In the genomic region with DNA sequence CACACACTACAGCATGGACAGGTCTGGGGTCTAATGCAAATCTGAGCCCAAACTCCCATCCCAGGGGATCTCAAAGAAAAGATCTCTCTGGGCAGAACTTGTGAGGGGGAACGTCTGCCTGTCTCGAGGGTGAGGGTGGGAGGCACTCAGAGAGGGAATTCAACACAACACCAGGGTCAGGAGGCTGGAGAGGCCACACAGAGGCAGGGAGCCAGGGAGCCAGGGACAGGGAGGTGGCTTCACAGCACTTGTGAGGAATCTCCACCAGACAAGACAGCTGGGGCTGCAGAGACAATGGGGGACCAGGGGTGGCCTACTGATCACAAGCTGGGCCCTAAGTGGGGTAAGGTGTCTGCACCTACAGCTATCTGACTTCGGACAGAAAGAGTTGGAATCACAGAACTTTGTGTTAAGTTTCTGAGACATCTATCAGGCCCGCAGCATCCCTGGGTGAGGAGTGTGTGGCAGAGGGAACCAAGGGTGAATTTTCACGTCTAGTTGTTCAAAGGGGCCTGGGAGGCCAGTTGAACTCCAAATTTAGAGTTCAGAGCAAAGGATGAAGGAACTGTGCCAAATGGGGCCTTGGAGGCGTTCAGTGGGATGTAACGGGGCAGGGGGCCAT, we compare ENCODE assay signal across 1 cellular context.
TF ChIP-seq lines count a peak whose summit lies in the region.

No MANE protein-coding gene starts in this region.

TF ChIP-seq in A549, 52 proteins besides CTCF, POLR2A, EP300 and RAD21 (continued from another document):
- TF ChIP-seq, protein P1, sequence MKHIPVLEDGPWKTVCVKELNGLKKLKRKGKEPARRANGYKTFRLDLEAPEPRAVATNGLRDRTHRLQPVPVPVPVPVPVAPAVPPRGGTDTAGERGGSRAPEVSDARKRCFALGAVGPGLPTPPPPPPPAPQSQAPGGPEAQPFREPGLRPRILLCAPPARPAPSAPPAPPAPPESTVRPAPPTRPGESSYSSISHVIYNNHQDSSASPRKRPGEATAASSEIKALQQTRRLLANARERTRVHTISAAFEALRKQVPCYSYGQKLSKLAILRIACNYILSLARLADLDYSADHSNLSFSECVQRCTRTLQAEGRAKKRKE (CRISPR knock-in tag; IDR thresholded peaks at IDR 0.05; ENCODE audit: low read depth), result no peak
- no peak for TF ChIP-seq CEBPB (IDR thresholded peaks at IDR 0.05)
- no peak for TF ChIP-seq ZSCAN20 (CRISPR knock-in tag; IDR thresholded peaks at IDR 0.05)
- no peak for TF ChIP-seq TFCP2L1 (CRISPR knock-in tag; IDR thresholded peaks at IDR 0.05)
- TF ChIP-seq BHLHE40 (IDR thresholded peaks at IDR 0.05; ENCODE audit: low read depth, low read length), result no peak
- TF ChIP-seq JUNB (IDR thresholded peaks at IDR 0.05), result no peak
- TF ChIP-seq RARB (CRISPR knock-in tag; IDR thresholded peaks at IDR 0.05), result no peak
- no peak for TF ChIP-seq PHF8 (IDR thresholded peaks at IDR 0.05; ENCODE audit: borderline replicate concordance, low read depth)
- TF ChIP-seq ESRRA (IDR thresholded peaks at IDR 0.05; ENCODE audit: borderline replicate concordance, low read length), result no peak
- no peak for TF ChIP-seq ZC3H11A (IDR thresholded peaks at IDR 0.05)
